In the genomic region with DNA sequence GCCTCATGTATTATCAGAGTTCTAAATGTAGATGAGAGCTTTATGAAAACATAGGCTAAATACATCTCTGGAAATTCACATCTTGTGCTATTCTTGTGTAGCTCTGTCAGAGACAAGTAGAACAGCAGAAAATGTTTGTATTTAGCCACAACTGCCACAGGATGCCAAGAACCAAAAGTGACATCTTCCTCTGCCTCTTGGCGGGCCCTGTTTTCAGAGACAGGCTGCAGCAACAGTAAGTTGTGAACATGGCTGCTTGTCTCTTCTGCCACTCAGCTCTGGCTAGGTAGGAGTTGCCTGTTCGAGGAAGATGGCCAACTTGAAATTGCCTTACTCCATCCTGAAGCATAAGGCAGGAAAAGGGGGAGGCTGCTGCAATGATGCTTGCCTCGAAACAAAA, we compare ENCODE assay signal across 13 cellular contexts. TPM values are rescaled to one million over a fixed set of nuclear protein-coding genes. Genes with fewer than 3 reads are reported as not detected.
DNase-seq lines count a peak whose midpoint lies in the region; ATAC-seq and FAIRE-seq lines count a peak whose summit lies in the region.
"Had no signal": no experiment of that assay in that cellular context is flagged by ENCODE, and none has a peak within 500 bp of the region (broad histone marks: within the 10 kb centered on the region; RNA-seq: fewer than 3 reads in every experiment).

No MANE protein-coding gene starts in this region.

- H3K27ac Mint-ChIP-seq in activated CD4-positive, alpha-beta memory T cell treated with anti-CD3 and anti-CD28 coated beads, Interleukin-2, amount 10 ng/mL, durations not matched to agents 7 days and 5 days: peak overlapping the region; percentile 4
- no peak overlapping the region for H3K27ac Mint-ChIP-seq in activated CD4-positive, alpha-beta memory T cell treated with anti-CD3 and anti-CD28 coated beads for 36 hours
- H3K27ac Mint-ChIP-seq: GM23338, H9 had no signal

- POLR2A ChIA-PET in activated CD4-positive, alpha-beta memory T cell treated with anti-CD3 and anti-CD28 coated beads, Interleukin-2, amount 10 ng/mL, durations not matched to agents 7 days and 5 days (lab: Charles Lee): no interaction called here
- POLR2A ChIA-PET in activated CD4-positive, alpha-beta memory T cell treated with anti-CD3 and anti-CD28 coated beads for 36 hours (lab: Charles Lee): no interaction called here

- H3K4me3 Mint-ChIP-seq in activated CD4-positive, alpha-beta memory T cell treated with anti-CD3 and anti-CD28 coated beads, Interleukin-2, amount 10 ng/mL, durations not matched to agents 7 days and 5 days: no peak overlapping the region
- no peak overlapping the region for H3K4me3 Mint-ChIP-seq in activated CD4-positive, alpha-beta memory T cell treated with anti-CD3 and anti-CD28 coated beads for 36 hours
- H3K4me3 Mint-ChIP-seq: GM23338, H9 had no signal

- CTCF ChIA-PET in activated CD4-positive, alpha-beta memory T cell treated with anti-CD3 and anti-CD28 coated beads, Interleukin-2, amount 10 ng/mL, durations not matched to agents 7 days and 5 days (lab: Charles Lee): interaction anchor here (1.9 to 2.1 kb wide), 2 partner anchors 58 to 130 kb away, joined by 4 to 5 read pairs; no protein-coding TSS in a partner anchor
- CTCF ChIA-PET in activated CD4-positive, alpha-beta memory T cell treated with anti-CD3 and anti-CD28 coated beads for 36 hours (lab: Charles Lee): interaction anchor here (0.5 to 2.5 kb wide), 2 partner anchors 11 to 60 kb away, joined by 3 to 10 read pairs; no protein-coding TSS in a partner anchor

- no peaks in the 10 kb centered on the region for H3K9me3 Mint-ChIP-seq in activated CD4-positive, alpha-beta memory T cell treated with anti-CD3 and anti-CD28 coated beads, Interleukin-2, amount 10 ng/mL, durations not matched to agents 7 days and 5 days
- H3K9me3 Mint-ChIP-seq in activated CD4-positive, alpha-beta memory T cell treated with anti-CD3 and anti-CD28 coated beads for 36 hours: no peaks in the 10 kb centered on the region
- H3K9me3 Mint-ChIP-seq: GM23338, H9 had no signal

- peaks cover 52% of the 10 kb centered on the region for H3K36me3 Mint-ChIP-seq in activated CD4-positive, alpha-beta memory T cell treated with anti-CD3 and anti-CD28 coated beads, Interleukin-2, amount 10 ng/mL, durations not matched to agents 7 days and 5 days (ENCODE audit: low read depth)
- peaks cover 33% of the 10 kb centered on the region for H3K36me3 Mint-ChIP-seq in activated CD4-positive, alpha-beta memory T cell treated with anti-CD3 and anti-CD28 coated beads for 36 hours

- peaks cover 14% of the 10 kb centered on the region for H3K4me1 Mint-ChIP-seq in activated CD4-positive, alpha-beta memory T cell treated with anti-CD3 and anti-CD28 coated beads, Interleukin-2, amount 10 ng/mL, durations not matched to agents 7 days and 5 days
- no peaks in the 10 kb centered on the region for H3K4me1 Mint-ChIP-seq in activated CD4-positive, alpha-beta memory T cell treated with anti-CD3 and anti-CD28 coated beads for 36 hours (ENCODE audit: low read depth)
- H3K4me1 Mint-ChIP-seq: GM23338, H9 had no signal

- intact Hi-C loops in activated CD4-positive, alpha-beta memory T cell treated with anti-CD3 and anti-CD28 coated beads for 36 hours (cut with micrococcal nuclease): no loop called here

- no peak for FAIRE-seq in GM19239 (lab: Jason Lieb, UNC)
- FAIRE-seq: GM12878 had no signal

- no peak for ATAC-seq in GM18861 (IDR thresholded peaks at IDR 0.05; ENCODE audit: unreplicated experiment)
- ATAC-seq: GM12878, GM23338 had no signal

- H3K27me3 Mint-ChIP-seq in activated CD4-positive, alpha-beta memory T cell treated with anti-CD3 and anti-CD28 coated beads, Interleukin-2, amount 10 ng/mL, durations not matched to agents 7 days and 5 days: no peaks in the 10 kb centered on the region
- H3K27me3 Mint-ChIP-seq in activated CD4-positive, alpha-beta memory T cell treated with anti-CD3 and anti-CD28 coated beads for 36 hours: no peaks in the 10 kb centered on the region

- no peak for DNase-seq in activated CD4-positive, alpha-beta memory T cell treated with anti-CD3 and anti-CD28 coated beads, Interleukin-2, amount 10 ng/mL, durations not matched to agents 7 days and 5 days
- no peak for DNase-seq in activated CD4-positive, alpha-beta memory T cell treated with anti-CD3 and anti-CD28 coated beads for 36 hours
- peak; percentile 50 for DNase-seq in inferior parietal cortex (ENCODE audit: extremely low spot score)
- peak; percentile 51 for DNase-seq in occipital lobe (lab: John Stamatoyannopoulos, UW)
- DNase-seq in GM19239 (ENCODE audit: insufficient read length, low spot score): no peak
- DNase-seq in kidney tubule cell (ENCODE audit: low spot score): no peak
- DNase-seq: DMS79, H9, IMR-90, KBM-7 had no signal

RNA-seq across cellular contexts. Expression of a gene that starts 30.4 kb away (rescaled TPM):
- 10 to 100 TPM; 63.8 to 66.3 TPM for total RNA-seq in activated CD4-positive, alpha-beta memory T cell treated with anti-CD3 and anti-CD28 coated beads, Interleukin-2, amount 10 ng/mL, durations not matched to agents 7 days and 5 days
- 10 to 100 TPM; 54.3 to 56.8 TPM for total RNA-seq in activated CD4-positive, alpha-beta memory T cell treated with anti-CD3 and anti-CD28 coated beads for 36 hours
- total RNA-seq in occipital lobe: 78.8 TPM

RNA-seq across cellular contexts. Expression of a gene that starts 30.9 kb away (rescaled TPM):
- total RNA-seq in activated CD4-positive, alpha-beta memory T cell treated with anti-CD3 and anti-CD28 coated beads, Interleukin-2, amount 10 ng/mL, durations not matched to agents 7 days and 5 days: 10 to 100 TPM; 79.2 to 83.7 TPM
- 10 to 100 TPM; 86.6 to 90.4 TPM for total RNA-seq in activated CD4-positive, alpha-beta memory T cell treated with anti-CD3 and anti-CD28 coated beads for 36 hours
- 22.6 TPM for total RNA-seq in occipital lobe

Comparison
In these comparisons a context has a peak if more than half of its experiments do, and no peak if none do; other contexts are left out.
1. DNase-seq: peak in inferior parietal cortex (single experiment) and occipital lobe (single experiment); none in activated CD4-positive, alpha-beta memory T cell treated with anti-CD3 and anti-CD28 coated beads, Interleukin-2, amount 10 ng/mL, durations not matched to agents 7 days and 5 days (single experiment), activated CD4-positive, alpha-beta memory T cell treated with anti-CD3 and anti-CD28 coated beads for 36 hours (single experiment), GM19239 (single experiment) and kidney tubule cell (single experiment).